In genomic region chr4:176548571-176548970, GRCh38 we compare ENCODE assay signal across 17 cellular contexts.
A peak's percentile ranks its signal among the peaks of the same experiment; 100 is the strongest.
DNase-seq lines count a peak whose midpoint lies in the region; ATAC-seq and TF ChIP-seq lines count a peak whose summit lies in the region.
"Had no signal": no experiment of that assay in that cellular context is flagged by ENCODE, and none has a peak within 500 bp of the region (broad histone marks: within the 10 kb centered on the region; RNA-seq: fewer than 3 reads in every experiment).

No MANE protein-coding gene starts in this region.

- no peaks in the 10 kb centered on the region for H3K79me2 ChIP-seq in GM23338 (replicated peaks; ENCODE audit: insufficient read depth)
- H3K79me2 ChIP-seq in SK-N-SH (ENCODE audit: insufficient read depth): no peaks in the 10 kb centered on the region

- ATAC-seq in GM23338: no peak
- no peak for ATAC-seq in HG03378 (IDR thresholded peaks at IDR 0.05; ENCODE audit: unreplicated experiment)
- ATAC-seq: left ventricle myocardium superior; naive thymus-derived CD8-positive, alpha-beta T cell had no signal

- H3K9me3 Mint-ChIP-seq in GM23338: no peaks in the 10 kb centered on the region
- H3K9me3 Mint-ChIP-seq: activated naive CD8-positive, alpha-beta T cell treated with anti-CD3 and anti-CD28 coated beads, Interleukin-2, amount 10 ng/mL, durations not matched to agents 7 days and 5 days; T-helper 1 cell treated with Interleukin-12 subunit alpha and Interleukin-12 subunit beta and Interleukin-4 antibody, amounts not matched to agents 30 μg/mL and 1 μg/mL, for 36 hours had no signal

- no peaks in the 10 kb centered on the region for H4K20me1 ChIP-seq in GM23338 (replicated peaks; ENCODE audit: insufficient read depth)
- no peaks in the 10 kb centered on the region for H4K20me1 ChIP-seq in SK-N-SH (ENCODE audit: insufficient read depth)

- H3K4me3 ChIP-seq in GM23338: no peak overlapping the region
- peak overlapping the region in 1 of 2 experiments; percentile 13; a peak in 1 of 4 replicates for H3K4me3 ChIP-seq in SK-N-SH (ENCODE audit: low read depth in 2 of 2, low read length in 1 of 2)
- no peak overlapping the region for H3K4me3 ChIP-seq in fibroblast of villous mesenchyme (ENCODE audit: low read depth, low read length)
- H3K4me3 ChIP-seq in ovary: no peak overlapping the region
- H3K4me3 ChIP-seq: Peyer's patch had no signal

- H3K4me1 ChIP-seq in GM23338 (ENCODE audit: insufficient read depth) (no peaks in the 10 kb centered on the region), SK-N-SH (ENCODE audit: control insufficient read depth in 1 of 2, insufficient read depth in 2 of 2, low read depth in 1 of 2, low read length in 1 of 2) (peaks cover 0 to 11% of the 10 kb centered on the region in 2 experiments; a peak in 2 of 4 replicates), ovary (ENCODE audit: insufficient read depth) (peaks cover 5% of the 10 kb centered on the region)
- H3K4me1 ChIP-seq: Peyer's patch had no signal

- CTCF ChIA-PET in SK-N-SH (lab: Yijun Ruan, JAX): no interaction called here

- peak overlapping the region; percentile 33; the same call in 1 of the 2 replicates for H3K9ac ChIP-seq in SK-N-SH

- H3K9me2 ChIP-seq in GM23338 (ENCODE audit: insufficient read depth): no peaks in the 10 kb centered on the region
- H3K9me2 ChIP-seq in SK-N-SH: no peaks in the 10 kb centered on the region

- no peak for TF ChIP-seq CTCF in GM23338 (conservative IDR thresholded peaks at IDR 0.05; ENCODE audit: low read depth in 2 of 2)
- TF ChIP-seq CTCF in SK-N-SH (IDR thresholded peaks at IDR 0.05): no peak
- no peak for TF ChIP-seq CTCF in fibroblast of villous mesenchyme (IDR thresholded peaks at IDR 0.05; ENCODE audit: insufficient read depth, low read depth, low read length)
- no peak for TF ChIP-seq CTCF in ovary (IDR thresholded peaks at IDR 0.05)

- H3K27me3 Mint-ChIP-seq in GM23338 (ENCODE audit: insufficient read depth, low read depth, poor library complexity): no peaks in the 10 kb centered on the region
- H3K27me3 Mint-ChIP-seq: activated naive CD8-positive, alpha-beta T cell treated with anti-CD3 and anti-CD28 coated beads, Interleukin-2, amount 10 ng/mL, durations not matched to agents 7 days and 5 days had no signal

- TF ChIP-seq POLR2A in ovary (IDR thresholded peaks at IDR 0.05): no peak

- H3K27ac Mint-ChIP-seq in GM23338: no peak overlapping the region
- H3K27ac Mint-ChIP-seq: activated naive CD8-positive, alpha-beta T cell treated with anti-CD3 and anti-CD28 coated beads, Interleukin-2, amount 10 ng/mL, durations not matched to agents 7 days and 5 days; naive thymus-derived CD8-positive, alpha-beta T cell; T-helper 1 cell treated with Interleukin-12 subunit alpha and Interleukin-12 subunit beta and Interleukin-4 antibody, amounts not matched to agents 30 μg/mL and 1 μg/mL, for 36 hours had no signal

- H3K4me2 ChIP-seq in GM23338 (no peak overlapping the region), SK-N-SH (peak overlapping the region; percentile 51; the same call in 1 of the 2 replicates)

- no peaks in the 10 kb centered on the region for H3K36me3 Mint-ChIP-seq in GM23338 (ENCODE audit: low read depth)
- H3K36me3 Mint-ChIP-seq: activated naive CD8-positive, alpha-beta T cell treated with anti-CD3 and anti-CD28 coated beads, Interleukin-2, amount 10 ng/mL, durations not matched to agents 7 days and 5 days; naive thymus-derived CD8-positive, alpha-beta T cell had no signal

- no peak for TF ChIP-seq RAD21 in SK-N-SH (IDR thresholded peaks at IDR 0.05; ENCODE audit: low read length)

- WGBS in SK-N-SH (ENCODE audit: low lambda C conversion rate): 5% methylated on average over 4 of the region's 4 CpGs
- WGBS in ovary, 3 donors: 81 to 88% (median 86%) methylated on average over 4 of the region's 4 CpGs

- H3K4me3 Mint-ChIP-seq in GM23338: no peak overlapping the region
- H3K4me3 Mint-ChIP-seq: activated naive CD8-positive, alpha-beta T cell treated with anti-CD3 and anti-CD28 coated beads, Interleukin-2, amount 10 ng/mL, durations not matched to agents 7 days and 5 days; naive thymus-derived CD8-positive, alpha-beta T cell; T-helper 1 cell treated with Interleukin-12 subunit alpha and Interleukin-12 subunit beta and Interleukin-4 antibody, amounts not matched to agents 30 μg/mL and 1 μg/mL, for 36 hours had no signal

- H3K9me3 ChIP-seq in SK-N-SH (peaks cover 5% of the 10 kb centered on the region; the same call in 1 of the 2 replicates), ovary (no peaks in the 10 kb centered on the region)

- POLR2A ChIA-PET in SK-N-SH (lab: Yijun Ruan, JAX): no interaction called here

- no peaks in the 10 kb centered on the region for H3K4me1 Mint-ChIP-seq in GM23338
- H3K4me1 Mint-ChIP-seq: activated naive CD8-positive, alpha-beta T cell treated with anti-CD3 and anti-CD28 coated beads, Interleukin-2, amount 10 ng/mL, durations not matched to agents 7 days and 5 days; naive thymus-derived CD8-positive, alpha-beta T cell had no signal

- H3F3A ChIP-seq in GM23338 (replicated peaks; ENCODE audit: low read depth) (no peaks in the 10 kb centered on the region), SK-N-SH (replicated peaks; ENCODE audit: insufficient read depth) (peaks cover 13% of the 10 kb centered on the region)

- peak overlapping the region; percentile 43; the same call in 1 of the 2 replicates for H2AFZ ChIP-seq in GM23338
- H2AFZ ChIP-seq in SK-N-SH (ENCODE audit: low read depth): no peak overlapping the region

- TF ChIP-seq EP300 in SK-N-SH (IDR thresholded peaks at IDR 0.05; ENCODE audit: borderline replicate concordance in 1 of 2, low read depth in 1 of 2, low read length in 1 of 2) (no peak), ovary (IDR thresholded peaks at IDR 0.05) (no peak)

- intact Hi-C loops in ovary (cut with DNase I): no loop called here

- H3K27ac ChIP-seq in GM23338 (ENCODE audit: low read depth): no peak overlapping the region
- H3K27ac ChIP-seq in SK-N-SH (ENCODE audit: low read depth in 2 of 2, low read length in 1 of 2): peak overlapping the region; percentile 79 to 85; a peak in 3 of 4 replicates
- no peak overlapping the region for H3K27ac ChIP-seq in ovary
- H3K27ac ChIP-seq: Peyer's patch had no signal

- H3K36me3 ChIP-seq in GM23338 (ENCODE audit: insufficient read depth) (no peaks in the 10 kb centered on the region), SK-N-SH (replicated peaks in 1 of 2; ENCODE audit: control insufficient read depth in 1 of 2, insufficient read depth in 2 of 2, low read length in 1 of 2) (peaks cover 0 to 7% of the 10 kb centered on the region in 2 experiments), ovary (no peaks in the 10 kb centered on the region)
- H3K36me3 ChIP-seq: Peyer's patch had no signal

- H3K27me3 ChIP-seq in GM23338 (ENCODE audit: insufficient read depth): no peaks in the 10 kb centered on the region
- H3K27me3 ChIP-seq in SK-N-SH (ENCODE audit: insufficient read depth): peaks cover 14% of the 10 kb centered on the region; the same call in 1 of the 2 replicates
- no peaks in the 10 kb centered on the region for H3K27me3 ChIP-seq in ovary
- H3K27me3 ChIP-seq: Peyer's patch had no signal

- DNase-seq in GM23338 (ENCODE audit: low spot score) (no peak), SK-N-SH (no peak), fibroblast of villous mesenchyme (ENCODE audit: low read depth) (peak; percentile 16), ovary (no peak), dermis blood vessel endothelial cell (no peak), NCI-H526 (lab: John Stamatoyannopoulos, UW) (no peak)
- DNase-seq: activated naive CD8-positive, alpha-beta T cell treated with anti-CD3 and anti-CD28 coated beads, Interleukin-2, amount 10 ng/mL, durations not matched to agents 7 days and 5 days; Kasumi-1; left ventricle myocardium superior; naive thymus-derived CD8-positive, alpha-beta T cell; NCI-H187 treated with DMSO at 0.1 percent for 48 hours; NCI-H526 treated with DMSO at 0.1 percent for 48 hours; Peyer's patch; retina; stimulated activated CD4-positive, alpha-beta T cell treated with anti-CD3 and anti-CD28 coated beads, Interleukin-2, amount 100 ng/mL, for 24 hours had no signal

TF ChIP-seq in GM23338, 12 proteins besides CTCF, POLR2A, EP300 and RAD21:
- no peak for TF ChIP-seq CREB1 (CRISPR knock-in tag; IDR thresholded peaks at IDR 0.05; ENCODE audit: low read depth)
- TF ChIP-seq EZH2 (IDR thresholded peaks at IDR 0.05; ENCODE audit: low read depth, unreplicated experiment): no peak
TF ChIP-seq in GM23338: peak in this region for 0.

TF ChIP-seq in SK-N-SH, 30 proteins besides CTCF, POLR2A, EP300 and RAD21:
- TF ChIP-seq FOXJ3 (CRISPR knock-in tag; IDR thresholded peaks at IDR 0.05): no peak
- TF ChIP-seq TCF12 (IDR thresholded peaks at IDR 0.05): 0 out of 2 replicates have a peak, but pooled peaks have one; percentile 16
- TF ChIP-seq MEF2A (IDR thresholded peaks at IDR 0.05; ENCODE audit: borderline replicate concordance, low read depth): 0 out of 2 replicates have a peak, but pooled peaks have one; percentile 13
- TF ChIP-seq RCOR1 (IDR thresholded peaks at IDR 0.05; ENCODE audit: low read length): no peak
- no peak for TF ChIP-seq USF1 (IDR thresholded peaks at IDR 0.05; ENCODE audit: borderline replicate concordance, low read depth)
- TF ChIP-seq YY1 (IDR thresholded peaks at IDR 0.05; ENCODE audit: low read depth): no peak
- TF ChIP-seq, protein P1, sequence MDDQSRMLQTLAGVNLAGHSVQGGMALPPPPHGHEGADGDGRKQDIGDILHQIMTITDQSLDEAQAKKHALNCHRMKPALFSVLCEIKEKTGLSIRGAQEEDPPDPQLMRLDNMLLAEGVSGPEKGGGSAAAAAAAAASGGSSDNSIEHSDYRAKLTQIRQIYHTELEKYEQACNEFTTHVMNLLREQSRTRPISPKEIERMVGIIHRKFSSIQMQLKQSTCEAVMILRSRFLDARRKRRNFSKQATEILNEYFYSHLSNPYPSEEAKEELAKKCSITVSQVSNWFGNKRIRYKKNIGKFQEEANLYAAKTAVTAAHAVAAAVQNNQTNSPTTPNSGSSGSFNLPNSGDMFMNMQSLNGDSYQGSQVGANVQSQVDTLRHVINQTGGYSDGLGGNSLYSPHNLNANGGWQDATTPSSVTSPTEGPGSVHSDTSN (IDR thresholded peaks at IDR 0.05): 0 out of 2 replicates have a peak, but pooled peaks have one; percentile 9

Comparison
In these comparisons a context has a peak if more than half of its experiments do, and no peak if none do; other contexts are left out.
1. H3K27ac ChIP-seq: peak in SK-N-SH (2 of 2); none in GM23338 (single experiment) and ovary (0 of 2).